ENCODE assay signal across 8 cellular contexts in the genomic region with DNA sequence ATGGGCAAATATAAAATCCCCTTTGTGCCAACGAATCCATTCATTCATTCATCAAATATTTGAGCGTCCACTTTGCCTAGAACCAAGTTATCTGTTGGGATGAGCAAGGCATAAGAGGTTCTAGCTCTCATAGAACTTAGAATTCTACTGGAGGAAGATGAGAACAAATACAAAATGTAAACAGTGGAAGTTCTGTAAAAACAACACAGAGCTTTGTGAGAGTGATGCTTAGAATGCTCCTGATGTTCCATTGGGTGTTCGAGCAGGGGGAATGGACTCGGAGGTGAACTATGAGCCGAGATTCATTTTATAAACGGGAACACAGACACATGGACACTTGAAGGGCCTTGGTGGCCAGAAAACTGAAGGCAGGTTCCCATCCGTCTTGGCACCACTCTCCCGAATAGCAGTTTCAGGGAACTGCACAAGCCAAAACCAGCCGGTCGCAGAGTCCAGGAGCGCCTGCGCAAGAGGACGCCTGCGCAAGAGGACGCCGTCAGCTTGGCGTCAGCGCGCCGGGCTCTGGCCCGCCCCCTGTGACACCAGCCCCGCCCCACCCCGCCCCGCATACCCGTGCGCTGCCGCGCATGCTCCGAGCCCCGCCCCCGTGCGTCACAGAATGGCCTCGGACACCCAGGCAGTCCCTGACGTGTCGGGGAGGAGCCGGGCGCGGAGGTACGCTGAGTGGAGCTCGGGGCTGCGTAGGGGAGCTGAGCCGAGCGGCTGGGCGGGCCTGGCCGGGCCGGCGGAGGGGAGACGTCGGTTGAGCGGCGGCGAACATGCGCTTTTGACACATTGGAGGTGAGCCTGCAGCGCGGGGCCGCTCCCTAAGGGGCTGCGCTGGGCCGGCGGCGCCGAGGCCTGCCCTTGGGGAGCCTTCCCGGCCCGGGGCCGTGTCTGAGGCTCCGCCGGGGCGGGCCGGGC. TPM values are rescaled to one million over a fixed set of nuclear protein-coding genes. Genes with fewer than 3 reads are reported as not detected.
DNase-seq lines count a peak whose midpoint lies in the region; ATAC-seq and TF ChIP-seq lines count a peak whose summit lies in the region.

A gene with protein sequence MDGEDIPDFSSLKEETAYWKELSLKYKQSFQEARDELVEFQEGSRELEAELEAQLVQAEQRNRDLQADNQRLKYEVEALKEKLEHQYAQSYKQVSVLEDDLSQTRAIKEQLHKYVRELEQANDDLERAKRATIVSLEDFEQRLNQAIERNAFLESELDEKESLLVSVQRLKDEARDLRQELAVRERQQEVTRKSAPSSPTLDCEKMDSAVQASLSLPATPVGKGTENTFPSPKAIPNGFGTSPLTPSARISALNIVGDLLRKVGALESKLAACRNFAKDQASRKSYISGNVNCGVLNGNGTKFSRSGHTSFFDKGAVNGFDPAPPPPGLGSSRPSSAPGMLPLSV (plus strand): TSS at position 640 of the 924 bp plus-strand sequence. CDS start 8,388 bp downstream, outside the sequence.

- H3K27me3 ChIP-seq in BLaER1 treated with 17β-estradiol and CSF1 and Interleukin-3, amounts not matched to agents 10 nM and 100 nM, result no peaks in the 10 kb centered on the region
- H3K27me3 ChIP-seq in colonic mucosa (no peaks in the 10 kb centered on the region), layer of hippocampus (ENCODE audit: control insufficient read depth, insufficient read depth, low read length) (no peaks in the 10 kb centered on the region)

- no peaks in the 10 kb centered on the region for H3K9me3 Mint-ChIP-seq in activated CD4-positive, alpha-beta T cell treated with anti-CD3 and anti-CD28 coated beads, Interleukin-2, amount 10 ng/mL, durations not matched to agents 24 days and 14 days

- H3K4me3 ChIP-seq in BLaER1 treated with 17β-estradiol and CSF1 and Interleukin-3, amounts not matched to agents 10 nM and 100 nM, result peak within 1 kb of the TSS; percentile 84 to 100 (median 94)
- H3K4me3 ChIP-seq in colonic mucosa, result peak within 1 kb of the TSS; percentile 65

- H3K27me3 Mint-ChIP-seq in activated CD4-positive, alpha-beta T cell treated with anti-CD3 and anti-CD28 coated beads, Interleukin-2, amount 10 ng/mL, durations not matched to agents 24 days and 14 days, result no peaks in the 10 kb centered on the region

- H3K27ac Mint-ChIP-seq in activated CD4-positive, alpha-beta T cell treated with anti-CD3 and anti-CD28 coated beads, Interleukin-2, amount 10 ng/mL, durations not matched to agents 24 days and 14 days, result peak within 1 kb of the TSS; percentile 94

- peaks cover 23 to 37% (median 25%) of the 10 kb centered on the region in 10 experiments for H3K4me1 ChIP-seq in BLaER1 treated with 17β-estradiol and CSF1 and Interleukin-3, amounts not matched to agents 10 nM and 100 nM
- H3K4me1 ChIP-seq in colonic mucosa, result no peaks in the 10 kb centered on the region

- intact Hi-C loops in activated CD4-positive, alpha-beta T cell treated with anti-CD3 and anti-CD28 coated beads, Interleukin-2, amount 10 ng/mL, durations not matched to agents 24 days and 14 days (cut with micrococcal nuclease), result loop anchor here (1.0 to 5.0 kb wide), 2 partner anchors 52 to 197 kb away; a partner anchor contains a TSS
- intact Hi-C loops in colonic mucosa (cut with DNase I), result no loop called here

- ATAC-seq in GM19351 (IDR thresholded peaks at IDR 0.05; ENCODE audit: unreplicated experiment) (peak; percentile 96), HG03520 (IDR thresholded peaks at IDR 0.05; ENCODE audit: unreplicated experiment) (peak; percentile 95)

- H3K36me3 Mint-ChIP-seq in activated CD4-positive, alpha-beta T cell treated with anti-CD3 and anti-CD28 coated beads, Interleukin-2, amount 10 ng/mL, durations not matched to agents 24 days and 14 days (ENCODE audit: low read depth), result peaks cover 13% of the 10 kb centered on the region

- peaks cover 21 to 28% (median 25%) of the 10 kb centered on the region in 11 experiments; a peak in 21 of 22 replicates for H3K36me3 ChIP-seq in BLaER1 treated with 17β-estradiol and CSF1 and Interleukin-3, amounts not matched to agents 10 nM and 100 nM
- no peaks in the 10 kb centered on the region for H3K36me3 ChIP-seq in colonic mucosa

- DNase-seq in NCI-H526 treated with DMSO at 0.1 percent for 48 hours (lab: John Stamatoyannopoulos, UW), result peak; percentile 85
- peak; percentile 100 for DNase-seq in activated CD4-positive, alpha-beta T cell treated with anti-CD3 and anti-CD28 coated beads, Interleukin-2, amount 10 ng/mL, durations not matched to agents 24 days and 14 days
- DNase-seq in colonic mucosa, result peak; percentile 99
- DNase-seq in stimulated activated CD4-positive, alpha-beta T cell treated with anti-CD3 and anti-CD28 coated beads, Interleukin-1b, Interleukin-23, amount 100 ng/mL, for 24 hours (ENCODE audit: low read depth in 4 of 4, low spot score in 1 of 4), result peak; percentile 97 to 99 (median 99)

- H3K4me3 Mint-ChIP-seq in activated CD4-positive, alpha-beta T cell treated with anti-CD3 and anti-CD28 coated beads, Interleukin-2, amount 10 ng/mL, durations not matched to agents 24 days and 14 days, result peak within 1 kb of the TSS; percentile 88

- H3K27ac ChIP-seq in BLaER1 treated with 17β-estradiol and CSF1 and Interleukin-3, amounts not matched to agents 10 nM and 100 nM, result peak within 1 kb of the TSS; percentile 88 to 97 (median 94)
- H3K27ac ChIP-seq in colonic mucosa, result peak within 1 kb of the TSS; percentile 94
- peak within 1 kb of the TSS; percentile 98 for H3K27ac ChIP-seq in layer of hippocampus (ENCODE audit: low read depth, low read length)

- peaks cover 41 to 48% (median 46%) of the 10 kb centered on the region in 11 experiments; a peak in 21 of 22 replicates for H4K20me1 ChIP-seq in BLaER1 treated with 17β-estradiol and CSF1 and Interleukin-3, amounts not matched to agents 10 nM and 100 nM

- peak within 1 kb of the TSS; percentile 91 to 99 (median 96) for H3K9ac ChIP-seq in BLaER1 treated with 17β-estradiol and CSF1 and Interleukin-3, amounts not matched to agents 10 nM and 100 nM
- H3K9ac ChIP-seq in colonic mucosa (ENCODE audit: low read depth in 2 of 2, low read length in 2 of 2), result peak within 1 kb of the TSS; percentile 92 to 97

- H3K9me3 ChIP-seq in BLaER1 treated with 17β-estradiol and CSF1 and Interleukin-3, amounts not matched to agents 10 nM and 100 nM (replicated peaks in 1 of 11), result no peaks in the 10 kb centered on the region
- no peaks in the 10 kb centered on the region for H3K9me3 ChIP-seq in colonic mucosa

- TF ChIP-seq CTCF in colonic mucosa (IDR thresholded peaks at IDR 0.05), result no peak

- H3K4me2 ChIP-seq in BLaER1 treated with 17β-estradiol and CSF1 and Interleukin-3, amounts not matched to agents 10 nM and 100 nM, result peak within 1 kb of the TSS; percentile 77 to 95 (median 88)

- peaks cover 24% of the 10 kb centered on the region for H3K4me1 Mint-ChIP-seq in activated CD4-positive, alpha-beta T cell treated with anti-CD3 and anti-CD28 coated beads, Interleukin-2, amount 10 ng/mL, durations not matched to agents 24 days and 14 days

RNA-seq across cellular contexts. Expression of the gene that starts here (rescaled TPM):
- 72.8 and 74.3 TPM in 2 replicates for total RNA-seq in activated CD4-positive, alpha-beta T cell treated with anti-CD3 and anti-CD28 coated beads, Interleukin-2, amount 10 ng/mL, durations not matched to agents 24 days and 14 days
- total RNA-seq in colonic mucosa, result 10 to 100 TPM; 47.1 TPM

Comparison
In these comparisons a context has a peak if more than half of its experiments do, and no peak if none do; other contexts are left out.
1. Peak in every context shown above with its lines: DNase-seq, ATAC-seq, H3K4me3 ChIP-seq and H3K27ac ChIP-seq.